Comparison of ENCODE assay signal across 8 cellular contexts in genomic region chr17:30376621-30377452, GRCh38. TPM values are rescaled to one million over a fixed set of nuclear protein-coding genes. Genes with fewer than 3 reads are reported as not detected.
DNase-seq lines count a peak whose midpoint lies in the region; ATAC-seq and TF ChIP-seq lines count a peak whose summit lies in the region.

No MANE protein-coding gene starts in this region.

- H3K36me3 Mint-ChIP-seq in activated naive CD4-positive, alpha-beta T cell treated with anti-CD3 and anti-CD28 coated beads, Interleukin-2, amount 50 U/mL, for 24 hours: peaks cover 7% of the 10 kb centered on the region
- H3K36me3 Mint-ChIP-seq in type B pancreatic cell: no peaks in the 10 kb centered on the region
- H3K36me3 Mint-ChIP-seq in stimulated activated memory B cell treated with anti-CD40 and anti-IgM and Interleukin-4, amounts not matched to agents 10 μg/mL and 1 μg/mL and 100 μg/mL, for 72 hours: no peaks in the 10 kb centered on the region

- H3K9me3 Mint-ChIP-seq in activated naive CD4-positive, alpha-beta T cell treated with anti-CD3 and anti-CD28 coated beads, Interleukin-2, amount 50 U/mL, for 24 hours: no peaks in the 10 kb centered on the region
- no peaks in the 10 kb centered on the region for H3K9me3 Mint-ChIP-seq in type B pancreatic cell
- no peaks in the 10 kb centered on the region for H3K9me3 Mint-ChIP-seq in stimulated activated memory B cell treated with anti-CD40 and anti-IgM and Interleukin-4, amounts not matched to agents 10 μg/mL and 1 μg/mL and 100 μg/mL, for 72 hours

- peaks cover 66% of the 10 kb centered on the region for H3K4me1 Mint-ChIP-seq in activated naive CD4-positive, alpha-beta T cell treated with anti-CD3 and anti-CD28 coated beads, Interleukin-2, amount 50 U/mL, for 24 hours
- peaks cover 38% of the 10 kb centered on the region for H3K4me1 Mint-ChIP-seq in type B pancreatic cell (ENCODE audit: unreplicated experiment)
- peaks cover 23% of the 10 kb centered on the region for H3K4me1 Mint-ChIP-seq in stimulated activated memory B cell treated with anti-CD40 and anti-IgM and Interleukin-4, amounts not matched to agents 10 μg/mL and 1 μg/mL and 100 μg/mL, for 72 hours

- POLR2A ChIA-PET in SK-N-SH (lab: Yijun Ruan, JAX): no interaction called here

- H3F3A ChIP-seq in SK-N-SH (replicated peaks; ENCODE audit: insufficient read depth): no peaks in the 10 kb centered on the region

- peak overlapping the region; percentile 81 for H3K27ac Mint-ChIP-seq in activated naive CD4-positive, alpha-beta T cell treated with anti-CD3 and anti-CD28 coated beads, Interleukin-2, amount 50 U/mL, for 24 hours
- H3K27ac Mint-ChIP-seq in type B pancreatic cell: peak overlapping the region; percentile 66
- H3K27ac Mint-ChIP-seq in stimulated activated memory B cell treated with anti-CD40 and anti-IgM and Interleukin-4, amounts not matched to agents 10 μg/mL and 1 μg/mL and 100 μg/mL, for 72 hours: no peak overlapping the region

- no peak overlapping the region for H3K4me2 ChIP-seq in SK-N-SH

- ATAC-seq in SK-N-SH treated with all-trans-retinoic acid at 6 μM for 48 hours (no peak), left lung (peak; percentile 13), HG03175 (IDR thresholded peaks at IDR 0.05; ENCODE audit: unreplicated experiment) (no peak)
- no peak for ATAC-seq in stimulated activated memory B cell treated with anti-CD40 and anti-IgM and Interleukin-4, amounts not matched to agents 10 μg/mL and 1 μg/mL and 100 μg/mL, for 72 hours

- peaks cover 28% of the 10 kb centered on the region for H3K79me2 ChIP-seq in SK-N-SH (ENCODE audit: insufficient read depth)

- TF ChIP-seq RAD21 in SK-N-SH (IDR thresholded peaks at IDR 0.05; ENCODE audit: low read length): no peak

- H3K27me3 ChIP-seq in SK-N-SH (ENCODE audit: insufficient read depth): no peaks in the 10 kb centered on the region
- no peaks in the 10 kb centered on the region for H3K27me3 ChIP-seq in left lung

- H2AFZ ChIP-seq in SK-N-SH (ENCODE audit: low read depth): peak overlapping the region; percentile 14; the same call in 1 of the 2 replicates

- H3K9me3 ChIP-seq in SK-N-SH (no peaks in the 10 kb centered on the region), left lung (no peaks in the 10 kb centered on the region)

- no peak overlapping the region for H3K4me3 ChIP-seq in SK-N-SH (ENCODE audit: low read depth in 2 of 2, low read length in 1 of 2)
- no peak overlapping the region for H3K4me3 ChIP-seq in left lung

- no peak for TF ChIP-seq CTCF in SK-N-SH (IDR thresholded peaks at IDR 0.05)
- TF ChIP-seq CTCF in left lung (IDR thresholded peaks at IDR 0.05): no peak
- TF ChIP-seq CTCF in type B pancreatic cell (conservative IDR thresholded peaks at IDR 0.05): no peak

- 81% methylated on average over 12 of the region's 12 CpGs for WGBS in SK-N-SH (ENCODE audit: low lambda C conversion rate)

- peak overlapping the region; percentile 92 for H3K4me3 Mint-ChIP-seq in activated naive CD4-positive, alpha-beta T cell treated with anti-CD3 and anti-CD28 coated beads, Interleukin-2, amount 50 U/mL, for 24 hours
- H3K4me3 Mint-ChIP-seq in type B pancreatic cell: peak overlapping the region; percentile 92
- H3K4me3 Mint-ChIP-seq in stimulated activated memory B cell treated with anti-CD40 and anti-IgM and Interleukin-4, amounts not matched to agents 10 μg/mL and 1 μg/mL and 100 μg/mL, for 72 hours: no peak overlapping the region

- no peaks in the 10 kb centered on the region for H3K36me3 ChIP-seq in SK-N-SH (replicated peaks in 1 of 2; ENCODE audit: control insufficient read depth in 1 of 2, insufficient read depth in 2 of 2, low read length in 1 of 2)
- no peaks in the 10 kb centered on the region for H3K36me3 ChIP-seq in left lung

- H4K20me1 ChIP-seq in SK-N-SH (ENCODE audit: insufficient read depth): peaks cover 20% of the 10 kb centered on the region; the same call in 1 of the 2 replicates

- DNase-seq in SK-N-SH (no peak), NCI-H146 treated with DMSO at 0.1 percent for 48 hours (lab: John Stamatoyannopoulos, UW; ENCODE audit: unreplicated experiment) (peak; percentile 83), left lung (no peak), type B pancreatic cell (ENCODE audit: extremely low spot score, unreplicated experiment) (no peak)

- H3K9ac ChIP-seq in SK-N-SH: no peak overlapping the region

- TF ChIP-seq EP300 in SK-N-SH (IDR thresholded peaks at IDR 0.05; ENCODE audit: borderline replicate concordance in 1 of 2, low read depth in 1 of 2, low read length in 1 of 2): no peak

- H3K27ac ChIP-seq in SK-N-SH (ENCODE audit: low read depth in 2 of 2, low read length in 1 of 2) (no peak overlapping the region), left lung (peak overlapping the region; percentile 53 to 57)

- H3K9me2 ChIP-seq in SK-N-SH: no peaks in the 10 kb centered on the region

- H3K27me3 Mint-ChIP-seq in activated naive CD4-positive, alpha-beta T cell treated with anti-CD3 and anti-CD28 coated beads, Interleukin-2, amount 50 U/mL, for 24 hours: no peaks in the 10 kb centered on the region
- H3K27me3 Mint-ChIP-seq in type B pancreatic cell: no peaks in the 10 kb centered on the region
- H3K27me3 Mint-ChIP-seq in stimulated activated memory B cell treated with anti-CD40 and anti-IgM and Interleukin-4, amounts not matched to agents 10 μg/mL and 1 μg/mL and 100 μg/mL, for 72 hours: peaks cover 72% of the 10 kb centered on the region

- H3K4me1 ChIP-seq in SK-N-SH (ENCODE audit: control insufficient read depth in 1 of 2, insufficient read depth in 2 of 2, low read depth in 1 of 2, low read length in 1 of 2) (peaks cover 5 to 19% of the 10 kb centered on the region in 2 experiments; a peak in 3 of 4 replicates), left lung (peaks cover 4 to 43% of the 10 kb centered on the region in 2 donors)

- CTCF ChIA-PET in SK-N-SH (lab: Yijun Ruan, JAX): interaction anchor here (0.7 kb wide), 1 partner anchor 33 kb away, joined by 3 read pairs; no protein-coding TSS in a partner anchor

- intact Hi-C loops in left lung (cut with DNase I): no loop called here

TF ChIP-seq in SK-N-SH, 30 proteins besides CTCF, POLR2A, EP300 and RAD21:
- no peak for TF ChIP-seq NFIC (IDR thresholded peaks at IDR 0.05; ENCODE audit: borderline replicate concordance)
- no peak for TF ChIP-seq RFX5 (IDR thresholded peaks at IDR 0.05; ENCODE audit: low read length)
- TF ChIP-seq FOXM1 (IDR thresholded peaks at IDR 0.05; ENCODE audit: low read depth): no peak
- TF ChIP-seq CHD2 (IDR thresholded peaks at IDR 0.05; ENCODE audit: low read length, partially characterized antibody): no peak
- TF ChIP-seq MXI1 (IDR thresholded peaks at IDR 0.05; ENCODE audit: low read depth, low read length): no peak

TF ChIP-seq in SK-N-SH treated with all-trans-retinoic acid at 6 μM for 48 hours, 23 proteins besides CTCF, POLR2A, EP300 and RAD21:
- TF ChIP-seq ZFP3 (CRISPR knock-in tag; IDR thresholded peaks at IDR 0.05) (no peak), TOX (CRISPR knock-in tag; IDR thresholded peaks at IDR 0.05; ENCODE audit: borderline replicate concordance) (no peak), RARB (CRISPR knock-in tag; IDR thresholded peaks at IDR 0.05) (no peak), CSRNP3 (CRISPR knock-in tag; IDR thresholded peaks at IDR 0.05) (no peak), ZFP30 (CRISPR knock-in tag; IDR thresholded peaks at IDR 0.05) (no peak), TCF4 (CRISPR knock-in tag; IDR thresholded peaks at IDR 0.05; ENCODE audit: borderline replicate concordance) (no peak), POU6F1 (CRISPR knock-in tag; IDR thresholded peaks at IDR 0.05; ENCODE audit: borderline replicate concordance, low read depth) (no peak), ESRRG (CRISPR knock-in tag; IDR thresholded peaks at IDR 0.05) (no peak), PPARA (CRISPR knock-in tag; IDR thresholded peaks at IDR 0.05; ENCODE audit: borderline replicate concordance) (no peak)

RNA-seq across cellular contexts. Expression of gene CPD, which starts 1.9 kb away (rescaled TPM):
- 12.5 and 16.5 TPM in 2 replicates for polyA plus RNA-seq in SK-N-SH (2012; rRNA removed)
- polyA plus RNA-seq in SK-N-SH (2012; cell fraction: cytosol; rRNA removed): 20.7 and 20.8 TPM in 2 replicates
- polyA plus RNA-seq in SK-N-SH (2012; cell fraction: nucleus; rRNA removed): 8.2 and 14.7 TPM in 2 replicates
- total RNA-seq in left lung (100 to 1,000 TPM in 1 of 2 donors, 10 to 100 TPM in 1; 74.4 to 124 TPM), type B pancreatic cell (ENCODE audit: low replicate concordance) (56.2 and 71.2 TPM in 2 replicates)

RNA-seq across cellular contexts. Expression of gene TMIGD1, which starts 43.0 kb away (rescaled TPM):
- polyA plus RNA-seq in SK-N-SH (2012; rRNA removed): not detected in 2 replicates
- not detected in 2 replicates for polyA plus RNA-seq in SK-N-SH (2012; cell fraction: cytosol; rRNA removed)
- not detected in 2 replicates for polyA plus RNA-seq in SK-N-SH (2012; cell fraction: nucleus; rRNA removed)
- total RNA-seq in left lung (not detected), type B pancreatic cell (ENCODE audit: low replicate concordance) (0.24 TPM in 1 of 2 replicates, not detected in the other)

Comparison
In these comparisons a context has a peak if more than half of its experiments do, and no peak if none do; other contexts are left out.
1. H3K27ac ChIP-seq: peak in left lung (2 of 2); none in SK-N-SH (0 of 2).